Comparison of ENCODE assay signal across 10 cellular contexts in the genomic region with DNA sequence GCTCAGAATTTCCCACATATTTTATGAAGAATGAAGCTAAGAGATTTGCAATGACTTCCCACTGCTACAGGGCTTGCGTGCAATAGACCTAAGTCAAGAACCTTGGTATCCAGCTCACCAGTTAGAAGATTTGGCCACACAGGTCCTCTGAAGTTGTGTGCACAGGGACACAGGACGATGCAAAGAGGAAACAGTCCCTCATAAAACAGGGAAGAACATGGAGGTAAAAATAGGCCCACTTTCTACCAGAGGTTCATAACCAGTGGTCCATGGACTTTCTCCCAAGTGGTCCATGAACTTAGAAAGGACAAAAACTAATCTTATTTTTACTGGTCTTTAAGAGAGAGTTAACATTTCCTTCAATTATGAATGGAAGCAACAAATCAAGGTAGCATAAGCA. TPM values are rescaled to one million over a fixed set of nuclear protein-coding genes. Genes with fewer than 3 reads are reported as not detected.
DNase-seq lines count a peak whose midpoint lies in the region; ATAC-seq, FAIRE-seq and TF ChIP-seq lines count a peak whose summit lies in the region.
"Had no signal": no experiment of that assay in that cellular context is flagged by ENCODE, and none has a peak within 500 bp of the region (broad histone marks: within the 10 kb centered on the region; RNA-seq: fewer than 3 reads in every experiment).

No MANE protein-coding gene starts in this region.

- no peak for FAIRE-seq in RCC 7860 (lab: Jason Lieb, UNC)

- no peak overlapping the region for H3K27ac ChIP-seq in left ventricle myocardium inferior (replicated peaks)
- no peak overlapping the region for H3K27ac ChIP-seq in right atrium auricular region
- no peak overlapping the region for H3K27ac ChIP-seq in lower lobe of right lung
- no peak overlapping the region for H3K27ac ChIP-seq in aorta (ENCODE audit: low read depth in 1 of 2, low read length in 2 of 2)
- H3K27ac ChIP-seq: SJSA1 had no signal

- H3K36me3 ChIP-seq in left ventricle myocardium inferior: peaks cover 35% of the 10 kb centered on the region
- peaks cover 24% of the 10 kb centered on the region for H3K36me3 ChIP-seq in right atrium auricular region
- peaks cover 26% of the 10 kb centered on the region for H3K36me3 ChIP-seq in adipocyte (ENCODE audit: control insufficient read depth, insufficient read depth, low read length, severe bottlenecking)
- peaks cover 34% of the 10 kb centered on the region for H3K36me3 ChIP-seq in lower lobe of right lung
- peaks cover 2% of the 10 kb centered on the region in 2 donors for H3K36me3 ChIP-seq in aorta (ENCODE audit: control insufficient read depth in 1 of 2, insufficient read depth in 2 of 2, low read length in 1 of 2)

- H3K4me1 ChIP-seq in left ventricle myocardium inferior (peaks cover 40% of the 10 kb centered on the region), right atrium auricular region (peaks cover 0 to 20% of the 10 kb centered on the region in 2 donors), adipocyte (ENCODE audit: control insufficient read depth, insufficient read depth, low read length) (peaks cover 24% of the 10 kb centered on the region), lower lobe of right lung (peaks cover 24% of the 10 kb centered on the region), aorta (ENCODE audit: control insufficient read depth in 1 of 2, insufficient read depth in 2 of 2, low read length in 2 of 2) (no peaks in the 10 kb centered on the region)

- ATAC-seq in lower lobe of right lung (no peak), aorta (ENCODE audit: low FRiP score) (no peak)

- TF ChIP-seq CTCF in left ventricle myocardium inferior (IDR thresholded peaks at IDR 0.05; ENCODE audit: borderline replicate concordance) (no peak), right atrium auricular region (IDR thresholded peaks at IDR 0.05) (no peak), lower lobe of right lung (IDR thresholded peaks at IDR 0.05) (no peak)

- H3K9me3 ChIP-seq in left ventricle myocardium inferior (replicated peaks) (no peaks in the 10 kb centered on the region), right atrium auricular region (no peaks in the 10 kb centered on the region), adipocyte (ENCODE audit: control insufficient read depth, low read length) (no peaks in the 10 kb centered on the region), lower lobe of right lung (no peaks in the 10 kb centered on the region), aorta (ENCODE audit: control insufficient read depth, low read length) (no peaks in the 10 kb centered on the region)
- H3K9me3 ChIP-seq: SJSA1 had no signal

- intact Hi-C loops in left ventricle myocardium inferior (cut with micrococcal nuclease): loop anchor here (10.0 kb wide), 1 partner anchor 106 kb away; the partner anchor contains the start of gene ZKSCAN8
- intact Hi-C loops in lower lobe of right lung (cut with DNase I): no loop called here
- intact Hi-C loops in aorta (cut with DNase I): loop anchor here (5.0 to 10.0 kb wide), 4 partner anchors 33 to 116 kb away; partner anchors contain the start of gene ZKSCAN8 (in 1 of the 2)

- no peaks in the 10 kb centered on the region for H3K27me3 ChIP-seq in left ventricle myocardium inferior (ENCODE audit: low read depth)
- H3K27me3 ChIP-seq in right atrium auricular region: no peaks in the 10 kb centered on the region
- no peaks in the 10 kb centered on the region for H3K27me3 ChIP-seq in adipocyte (replicated peaks; ENCODE audit: control insufficient read depth, insufficient read depth, low read length)
- H3K27me3 ChIP-seq in lower lobe of right lung (ENCODE audit: low read depth): no peaks in the 10 kb centered on the region
- no peaks in the 10 kb centered on the region for H3K27me3 ChIP-seq in aorta (ENCODE audit: control insufficient read depth in 1 of 2, insufficient read depth in 2 of 2, low read length in 1 of 2)
- H3K27me3 ChIP-seq: SJSA1 had no signal

- DNase-seq in left ventricle myocardium inferior (no peak), right atrium auricular region (ENCODE audit: low spot score) (no peak), adipocyte (ENCODE audit: low read depth) (no peak), lower lobe of right lung (no peak), RCC 7860 (ENCODE audit: low spot score) (no peak), NCI-H748 (lab: John Stamatoyannopoulos, UW; ENCODE audit: unreplicated experiment) (no peak), aorta (no peak), NCI-H1694 treated with DMSO at 0.1 percent for 48 hours (lab: John Stamatoyannopoulos, UW) (no peak)

- H3K9ac ChIP-seq in adipocyte (ENCODE audit: low read length): no peak overlapping the region

- H3K4me3 ChIP-seq in left ventricle myocardium inferior (peak overlapping the region; percentile 89), right atrium auricular region (peak overlapping the region in 1 of 2 donors; percentile 82), adipocyte (ENCODE audit: low read length) (peak overlapping the region; percentile 98), lower lobe of right lung (peak overlapping the region; percentile 94), aorta (ENCODE audit: low read length in 2 of 2) (peak overlapping the region in 1 of 2 donors; percentile 16)

- 71 to 79% methylated on average over 2 of the region's 2 CpGs for WGBS in aorta, 2 donors

RNA-seq across cellular contexts. Expression of gene ZKSCAN4, which starts 1.3 kb away (rescaled TPM):
- total RNA-seq in left ventricle myocardium inferior (3.1 TPM), right atrium auricular region (1 to 10 TPM; 1.8 to 2.0 TPM), lower lobe of right lung (6.2 TPM), aorta (1 to 10 TPM; 4.0 to 6.8 TPM)
- 1 to 10 TPM; 2.5 to 3.6 TPM for polyA plus RNA-seq in aorta

RNA-seq across cellular contexts. Expression of gene NKAPL, which starts 8.3 kb away (rescaled TPM):
- total RNA-seq in left ventricle myocardium inferior (4.5 TPM), right atrium auricular region (1 to 10 TPM; 3.1 to 5.1 TPM), lower lobe of right lung (0.30 TPM), aorta (1 to 10 TPM; 1.6 to 3.2 TPM)
- polyA plus RNA-seq in aorta: 1 to 10 TPM; 1.9 to 4.3 TPM
- total RNA-seq: Daoy, SJSA1 had no signal

RNA-seq across cellular contexts. Expression of gene ZSCAN26, which starts 16.2 kb away (rescaled TPM):
- 13.3 TPM for total RNA-seq in left ventricle myocardium inferior
- total RNA-seq in right atrium auricular region: 10 to 100 TPM; 11.2 to 13.3 TPM
- total RNA-seq in lower lobe of right lung: 12.2 TPM
- total RNA-seq in aorta: 10 to 100 TPM; 15.7 to 22.8 TPM
- 10 to 100 TPM; 15.9 to 16.1 TPM for polyA plus RNA-seq in aorta

RNA-seq across cellular contexts. Expression of gene ZSCAN9, which starts 25.7 kb away (rescaled TPM):
- total RNA-seq in left ventricle myocardium inferior: 9.7 TPM
- total RNA-seq in right atrium auricular region: 10 to 100 TPM in 1 of 2 donors, 1 to 10 TPM in 1; 5.8 to 10.1 TPM
- total RNA-seq in lower lobe of right lung: 11.3 TPM
- 10 to 100 TPM; 15.4 to 18.5 TPM for total RNA-seq in aorta
- polyA plus RNA-seq in aorta: 10 to 100 TPM in 1 of 2 donors, 1 to 10 TPM in 1; 4.4 to 14.0 TPM

RNA-seq across cellular contexts. Expression of gene PGBD1, which starts 30.6 kb away (rescaled TPM):
- total RNA-seq in left ventricle myocardium inferior (2.4 TPM), right atrium auricular region (1 to 10 TPM; 1.8 to 4.1 TPM), lower lobe of right lung (3.5 TPM), aorta (1 to 10 TPM; 6.2 to 6.7 TPM)
- 1 to 10 TPM; 3.5 to 7.2 TPM for polyA plus RNA-seq in aorta
